29 cellular contexts compared by ENCODE assay signal in the genomic region with DNA sequence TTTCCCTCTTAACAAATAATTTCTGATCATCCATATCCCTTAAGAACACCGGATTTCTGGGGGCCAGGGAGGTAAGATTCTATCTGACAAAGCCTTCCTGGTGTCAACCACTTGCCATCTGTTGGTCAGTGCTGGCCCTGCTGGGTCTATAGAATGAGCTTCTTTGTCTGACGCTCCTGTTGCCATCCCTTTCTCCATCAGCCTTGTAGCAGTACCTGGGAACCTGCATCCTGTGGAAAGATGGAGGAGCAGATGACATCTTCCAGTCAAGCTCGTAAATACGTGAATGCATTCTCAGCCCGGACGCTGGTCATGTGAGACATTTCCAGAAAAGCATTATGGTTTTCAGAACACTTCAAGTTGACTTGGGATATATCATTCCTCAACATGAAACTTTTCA. TPM values are rescaled to one million over a fixed set of nuclear protein-coding genes. Genes with fewer than 3 reads are reported as not detected.
"Had no signal": no experiment of that assay in that cellular context is flagged by ENCODE, and none has a peak within 500 bp of the region (broad histone marks: within the 10 kb centered on the region; RNA-seq: fewer than 3 reads in every experiment).

No MANE protein-coding gene starts in this region.

- H3K4me1 ChIP-seq: stomach, suprapubic skin, testis, thyroid gland, tibial artery, tibial nerve, uterus had no signal

- H3K27ac ChIP-seq: stomach, suprapubic skin, testis, thoracic aorta, thyroid gland, tibial artery, tibial nerve, transverse colon, upper lobe of left lung, upper lobe of right lung, uterus, vagina had no signal

- H3K27me3 ChIP-seq: stomach, suprapubic skin, testis, thyroid gland, tibial artery, tibial nerve, transverse colon, upper lobe of left lung, upper lobe of right lung, uterus, vagina had no signal

- H3K4me3 ChIP-seq: stomach, suprapubic skin, testis, thoracic aorta, thyroid gland, tibial artery, tibial nerve, transverse colon, upper lobe of left lung, upper lobe of right lung, uterus, vagina had no signal

- H3K36me3 ChIP-seq: stomach, suprapubic skin, thoracic aorta, thyroid gland, tibial artery, tibial nerve, upper lobe of left lung, upper lobe of right lung, uterus, vagina had no signal

- H3K27me3 Mint-ChIP-seq: stimulated activated memory B cell treated with anti-CD40 and anti-IgM and Interleukin-4, amounts not matched to agents 10 μg/mL and 1 μg/mL and 100 μg/mL, for 72 hours; stimulated activated naive B cell treated with anti-CD40 and anti-IgM and Interleukin-4, amounts not matched to agents 10 μg/mL and 1 μg/mL and 100 μg/mL, for 72 hours; stimulated activated naive CD8-positive, alpha-beta T cell treated with anti-CD3 and anti-CD28 coated beads, Interleukin-15, amount 100 ng/mL, for 72 hours; stimulated activated naive CD8-positive, alpha-beta T cell treated with anti-CD3 and anti-CD28 coated beads, Interleukin-15, Interleukin-2, amounts not matched to agents 100 ng/mL and 50 ng/mL, for 24 hours had no signal

- H3K4me3 Mint-ChIP-seq: stimulated activated effector memory CD8-positive, alpha-beta T cell treated with anti-CD3 and anti-CD28 coated beads, Interleukin-12 subunit alpha, Interleukin-12 subunit beta, amount 100 ng/mL, for 72 hours; stimulated activated memory B cell treated with anti-CD40 and anti-IgM and Interleukin-4, amounts not matched to agents 10 μg/mL and 1 μg/mL and 100 μg/mL, for 72 hours; stimulated activated naive B cell treated with anti-CD40 and anti-IgM and Interleukin-4, amounts not matched to agents 10 μg/mL and 1 μg/mL and 100 μg/mL, for 72 hours; stimulated activated naive CD8-positive, alpha-beta T cell treated with anti-CD3 and anti-CD28 coated beads, Interleukin-15, amount 100 ng/mL, for 72 hours; stimulated activated naive CD8-positive, alpha-beta T cell treated with anti-CD3 and anti-CD28 coated beads, Interleukin-15, Interleukin-2, amounts not matched to agents 100 ng/mL and 50 ng/mL, for 24 hours; type B pancreatic cell had no signal

- FAIRE-seq: urothelium cell line had no signal

- H3K9me3 Mint-ChIP-seq: stimulated activated effector memory CD8-positive, alpha-beta T cell treated with anti-CD3 and anti-CD28 coated beads, Interleukin-12 subunit alpha, Interleukin-12 subunit beta, amount 100 ng/mL, for 72 hours; stimulated activated memory B cell treated with anti-CD40 and anti-IgM and Interleukin-4, amounts not matched to agents 10 μg/mL and 1 μg/mL and 100 μg/mL, for 72 hours; stimulated activated naive B cell treated with anti-CD40 and anti-IgM and Interleukin-4, amounts not matched to agents 10 μg/mL and 1 μg/mL and 100 μg/mL, for 72 hours; stimulated activated naive CD8-positive, alpha-beta T cell treated with anti-CD3 and anti-CD28 coated beads, Interleukin-15, amount 100 ng/mL, for 72 hours; stimulated activated naive CD8-positive, alpha-beta T cell treated with anti-CD3 and anti-CD28 coated beads, Interleukin-15, Interleukin-2, amounts not matched to agents 100 ng/mL and 50 ng/mL, for 24 hours; type B pancreatic cell had no signal

- H3K4me1 Mint-ChIP-seq: stimulated activated memory B cell treated with anti-CD40 and anti-IgM and Interleukin-4, amounts not matched to agents 10 μg/mL and 1 μg/mL and 100 μg/mL, for 72 hours had no signal

- H3K9me3 ChIP-seq: stomach, suprapubic skin, testis, thoracic aorta, thyroid gland, tibial artery, tibial nerve, transverse colon, upper lobe of left lung, upper lobe of right lung, uterus, vagina had no signal

- H3K27ac Mint-ChIP-seq: stimulated activated effector memory CD8-positive, alpha-beta T cell treated with anti-CD3 and anti-CD28 coated beads, Interleukin-12 subunit alpha, Interleukin-12 subunit beta, amount 100 ng/mL, for 72 hours; stimulated activated memory B cell treated with anti-CD40 and anti-IgM and Interleukin-4, amounts not matched to agents 10 μg/mL and 1 μg/mL and 100 μg/mL, for 72 hours; stimulated activated naive B cell treated with anti-CD40 and anti-IgM and Interleukin-4, amounts not matched to agents 10 μg/mL and 1 μg/mL and 100 μg/mL, for 72 hours; stimulated activated naive CD8-positive, alpha-beta T cell treated with anti-CD3 and anti-CD28 coated beads, Interleukin-15, Interleukin-2, amounts not matched to agents 100 ng/mL and 50 ng/mL, for 24 hours; type B pancreatic cell had no signal

- DNase-seq: stimulated activated CD4-positive, alpha-beta T cell treated with anti-CD3 and anti-CD28 coated beads, Interleukin-2, amount 100 ng/mL, for 48 hours; stimulated activated CD4-positive, alpha-beta T cell treated with anti-CD3 and anti-CD28 coated beads, Interleukin-4, amount 100 ng/mL, for 1 hour; stimulated activated CD4-positive, alpha-beta T cell treated with anti-CD3 and anti-CD28 coated beads, Interleukin-4, amount 100 ng/mL, for 24 hours; stimulated activated CD4-positive, alpha-beta T cell treated with anti-CD3 and anti-CD28 coated beads, Interleukin-4, amount 100 ng/mL, for 4 hours; stimulated activated CD8-positive, alpha-beta memory T cell treated with anti-CD3 and anti-CD28 coated beads, Interleukin-4, amount 100 ng/mL, for 48 hours; stimulated activated naive B cell treated with anti-CD40 and anti-IgM and Interleukin-4, amounts not matched to agents 10 μg/mL and 1 μg/mL and 100 μg/mL, for 72 hours; stimulated activated naive CD4-positive, alpha-beta T cell; stimulated activated naive CD4-positive, alpha-beta T cell treated with Interleukin-2 at 50 U/mL for 16 hours; stimulated activated naive CD8-positive, alpha-beta T cell treated with anti-CD3 and anti-CD28 coated beads, Interleukin-15, amount 100 ng/mL, for 72 hours; stimulated activated naive CD8-positive, alpha-beta T cell treated with anti-CD3 and anti-CD28 coated beads, Interleukin-15, Interleukin-2, amounts not matched to agents 100 U/mL and 50 U/mL, for 24 hours; stomach; substantia nigra; testis; thyroid gland; tibial artery; transverse colon; trophoblast cell; upper lobe of left lung; upper lobe of right lung; uterus had no signal

- ATAC-seq: stimulated activated effector memory CD8-positive, alpha-beta T cell treated with anti-CD3 and anti-CD28 coated beads, Interleukin-12 subunit alpha, Interleukin-12 subunit beta, amount 100 ng/mL, for 72 hours; stimulated activated memory B cell treated with anti-CD40 and anti-IgM and Interleukin-4, amounts not matched to agents 10 μg/mL and 1 μg/mL and 100 μg/mL, for 72 hours; stimulated activated naive B cell treated with anti-CD40 and anti-IgM and Interleukin-4, amounts not matched to agents 10 μg/mL and 1 μg/mL and 100 μg/mL, for 72 hours; stimulated activated naive CD8-positive, alpha-beta T cell treated with anti-CD3 and anti-CD28 coated beads, Interleukin-15, amount 100 ng/mL, for 72 hours; stimulated activated naive CD8-positive, alpha-beta T cell treated with anti-CD3 and anti-CD28 coated beads, Interleukin-15, Interleukin-2, amounts not matched to agents 100 U/mL and 50 U/mL, for 24 hours; upper lobe of right lung had no signal

RNA-seq across cellular contexts. Expression of a gene that starts 36.6 kb away (rescaled TPM):
- total RNA-seq: thoracic aorta had no signal
